In genomic region chr2:3456125-3456524, GRCh38 we compare ENCODE assay signal across 25 cellular contexts.
DNase-seq lines count a peak whose midpoint lies in the region; ATAC-seq and TF ChIP-seq lines count a peak whose summit lies in the region.
"Had no signal": no experiment of that assay in that cellular context is flagged by ENCODE, and none has a peak within 500 bp of the region (broad histone marks: within the 10 kb centered on the region; RNA-seq: fewer than 3 reads in every experiment).

No MANE protein-coding gene starts in this region.

- H3K27ac ChIP-seq in BLaER1 (no peak overlapping the region), neural progenitor cell (no peak overlapping the region)
- H3K27ac ChIP-seq: 22Rv1, A549 had no signal

- no peaks in the 10 kb centered on the region for H3K4me1 Mint-ChIP-seq in activated CD8-positive, alpha-beta memory T cell treated with anti-CD3 and anti-CD28 coated beads, Interleukin-2, amount 10 ng/mL, durations not matched to agents 7 days and 5 days
- peaks cover 21% of the 10 kb centered on the region for H3K4me1 Mint-ChIP-seq in glutamatergic neuron (ENCODE audit: low read depth, unreplicated experiment)
- H3K4me1 Mint-ChIP-seq in neural progenitor cell, result peaks cover 20% of the 10 kb centered on the region
- H3K4me1 Mint-ChIP-seq: CD8-positive, alpha-beta memory T cell had no signal

- DNase-seq in activated CD8-positive, alpha-beta memory T cell treated with anti-CD3 and anti-CD28 coated beads for 24 hours, result peak; percentile 15
- DNase-seq in activated CD8-positive, alpha-beta memory T cell treated with anti-CD3 and anti-CD28 coated beads, Interleukin-2, amount 10 ng/mL, durations not matched to agents 7 days and 5 days, result no peak
- DNase-seq in glutamatergic neuron, result no peak
- DNase-seq in neural progenitor cell (ENCODE audit: low spot score), result no peak
- DNase-seq in NCI-H748 (lab: John Stamatoyannopoulos, UW; ENCODE audit: unreplicated experiment), result no peak
- DNase-seq: AML-193; C1 segment of cervical spinal cord; CD4-positive, CD25-positive, alpha-beta regulatory T cell; CD8-positive, alpha-beta memory T cell; COR-L47; DMS 273 treated with DMSO at 0.1 percent for 48 hours; DMS53; DND-41; EL; GOT3; H7; HFFc6 had no signal

- H3K4me2 ChIP-seq in BLaER1 (peak overlapping the region; percentile 71), neural progenitor cell (no peak overlapping the region)
- H3K4me2 ChIP-seq: A549 had no signal

- H4K20me1 ChIP-seq in BLaER1 (peaks cover 70% of the 10 kb centered on the region), neural progenitor cell (ENCODE audit: low read depth) (peaks cover 8% of the 10 kb centered on the region)

- H3K9me3 ChIP-seq in BLaER1 (no peaks in the 10 kb centered on the region; the same call in 1 of the 2 replicates), neural progenitor cell (ENCODE audit: low read depth) (no peaks in the 10 kb centered on the region)
- H3K9me3 ChIP-seq: A549 had no signal

- H3K4me3 ChIP-seq in BLaER1, result no peak overlapping the region
- H3K4me3 ChIP-seq in neural progenitor cell, result no peak overlapping the region
- H3K4me3 ChIP-seq: A549 had no signal

- peaks cover 5% of the 10 kb centered on the region for H3K36me3 Mint-ChIP-seq in activated CD8-positive, alpha-beta memory T cell treated with anti-CD3 and anti-CD28 coated beads, Interleukin-2, amount 10 ng/mL, durations not matched to agents 7 days and 5 days
- H3K36me3 Mint-ChIP-seq in glutamatergic neuron (ENCODE audit: unreplicated experiment) (peaks cover 18% of the 10 kb centered on the region), neural progenitor cell (peaks cover 25% of the 10 kb centered on the region)

- H3K4me1 ChIP-seq in BLaER1, result peaks cover 89% of the 10 kb centered on the region
- no peaks in the 10 kb centered on the region for H3K4me1 ChIP-seq in neural progenitor cell
- H3K4me1 ChIP-seq: A549 had no signal

- no peak for TF ChIP-seq CTCF in glutamatergic neuron (IDR thresholded peaks at IDR 0.05; ENCODE audit: partially characterized antibody, unreplicated experiment)
- no peak for TF ChIP-seq CTCF in neural progenitor cell (IDR thresholded peaks at IDR 0.05)

- no peak overlapping the region for H2AFZ ChIP-seq in neural progenitor cell (replicated peaks)

- peaks cover 50% of the 10 kb centered on the region for H3K36me3 ChIP-seq in BLaER1
- H3K36me3 ChIP-seq in neural progenitor cell, result no peaks in the 10 kb centered on the region

- no peak for ATAC-seq in activated CD8-positive, alpha-beta memory T cell treated with anti-CD3 and anti-CD28 coated beads, Interleukin-2, amount 10 ng/mL, durations not matched to agents 7 days and 5 days
- ATAC-seq in GM21447 (IDR thresholded peaks at IDR 0.05; ENCODE audit: unreplicated experiment), result no peak
- ATAC-seq in GM19023 (IDR thresholded peaks at IDR 0.05; ENCODE audit: unreplicated experiment), result no peak
- ATAC-seq: A549, HCT116, HepG2 had no signal

- no peaks in the 10 kb centered on the region for H3K27me3 Mint-ChIP-seq in activated CD8-positive, alpha-beta memory T cell treated with anti-CD3 and anti-CD28 coated beads, Interleukin-2, amount 10 ng/mL, durations not matched to agents 7 days and 5 days
- H3K27me3 Mint-ChIP-seq in glutamatergic neuron (ENCODE audit: unreplicated experiment), result peaks cover 5% of the 10 kb centered on the region
- peaks cover 8% of the 10 kb centered on the region for H3K27me3 Mint-ChIP-seq in neural progenitor cell (ENCODE audit: insufficient read depth, low read depth)
- H3K27me3 Mint-ChIP-seq: CD4-positive, CD25-positive, alpha-beta regulatory T cell; CD8-positive, alpha-beta memory T cell; IgD-negative memory B cell had no signal

- no peaks in the 10 kb centered on the region for H3K9me3 Mint-ChIP-seq in activated CD8-positive, alpha-beta memory T cell treated with anti-CD3 and anti-CD28 coated beads, Interleukin-2, amount 10 ng/mL, durations not matched to agents 7 days and 5 days (ENCODE audit: low read depth)
- peaks cover 3% of the 10 kb centered on the region for H3K9me3 Mint-ChIP-seq in glutamatergic neuron (ENCODE audit: unreplicated experiment)
- no peaks in the 10 kb centered on the region for H3K9me3 Mint-ChIP-seq in neural progenitor cell
- H3K9me3 Mint-ChIP-seq: CD4-positive, CD25-positive, alpha-beta regulatory T cell; CD8-positive, alpha-beta memory T cell; HFFc6; IgD-negative memory B cell had no signal

- H3K79me2 ChIP-seq in neural progenitor cell (ENCODE audit: low read depth), result no peaks in the 10 kb centered on the region

- CTCF ChIA-PET in activated CD8-positive, alpha-beta memory T cell treated with anti-CD3 and anti-CD28 coated beads, Interleukin-2, amount 10 ng/mL, durations not matched to agents 7 days and 5 days (lab: Charles Lee), result no interaction called here

- peaks cover 86% of the 10 kb centered on the region for H3K27me3 ChIP-seq in BLaER1
- H3K27me3 ChIP-seq in neural progenitor cell, result no peaks in the 10 kb centered on the region

- no peaks in the 10 kb centered on the region for H3F3A ChIP-seq in neural progenitor cell (ENCODE audit: low read depth)

- no peak overlapping the region for H3K27ac Mint-ChIP-seq in activated CD8-positive, alpha-beta memory T cell treated with anti-CD3 and anti-CD28 coated beads, Interleukin-2, amount 10 ng/mL, durations not matched to agents 7 days and 5 days
- peak overlapping the region; percentile 44 for H3K27ac Mint-ChIP-seq in glutamatergic neuron (ENCODE audit: unreplicated experiment)
- H3K27ac Mint-ChIP-seq in neural progenitor cell, result peak overlapping the region; percentile 44
- H3K27ac Mint-ChIP-seq: CD4-positive, CD25-positive, alpha-beta regulatory T cell; HFFc6 had no signal

- H3K4me3 Mint-ChIP-seq in activated CD8-positive, alpha-beta memory T cell treated with anti-CD3 and anti-CD28 coated beads, Interleukin-2, amount 10 ng/mL, durations not matched to agents 7 days and 5 days, result no peak overlapping the region
- H3K4me3 Mint-ChIP-seq in glutamatergic neuron (ENCODE audit: unreplicated experiment) (no peak overlapping the region), neural progenitor cell (no peak overlapping the region)
- H3K4me3 Mint-ChIP-seq: CD8-positive, alpha-beta memory T cell; HFFc6; IgD-negative memory B cell had no signal

- H3K9ac ChIP-seq in BLaER1 (no peak overlapping the region), neural progenitor cell (no peak overlapping the region)
